ENCODE assay signal across 8 cellular contexts in genomic region chr2:24009680-24010476, GRCh38. TPM values are rescaled to one million over a fixed set of nuclear protein-coding genes. Genes with fewer than 3 reads are reported as not detected.
DNase-seq lines count a peak whose midpoint lies in the region; ATAC-seq, FAIRE-seq and TF ChIP-seq lines count a peak whose summit lies in the region.

MFSD2B (plus strand) TSS chr2:24010085; CDS start chr2:24010097, 12 bp downstream.

- no peaks in the 10 kb centered on the region for H3K27me3 ChIP-seq in ACC112 (ENCODE audit: insufficient read depth, low read length)
- H3K27me3 ChIP-seq in HUES64 (ENCODE audit: insufficient read depth, low read length): peaks cover 21% of the 10 kb centered on the region
- H3K27me3 ChIP-seq in mucosa of stomach (ENCODE audit: control insufficient read depth, insufficient read depth, low read length): peaks cover 32% of the 10 kb centered on the region

- no peak for FAIRE-seq in HTR-8/SVneo (lab: Jason Lieb, UNC)

- 8% methylated on average over 75 of the region's 75 CpGs for WGBS in HUES64

- peak within 1 kb of the TSS; percentile 77 for H3K9ac ChIP-seq in HUES64 (ENCODE audit: low read depth, low read length)
- peak within 1 kb of the TSS; percentile 3 for H3K9ac ChIP-seq in mucosa of stomach (ENCODE audit: low read length)

- ATAC-seq in HG02970 (IDR thresholded peaks at IDR 0.05; ENCODE audit: low FRiP score, unreplicated experiment): no peak

- H3K36me3 ChIP-seq in ACC112 (ENCODE audit: insufficient read depth, low read length) (no peaks in the 10 kb centered on the region), HUES64 (ENCODE audit: insufficient read depth, low read length) (no peaks in the 10 kb centered on the region), mucosa of stomach (ENCODE audit: control insufficient read depth, insufficient read depth, low read length) (no peaks in the 10 kb centered on the region)

- H3K9me3 ChIP-seq in HUES64 (ENCODE audit: insufficient read depth, low read depth, low read length): no peaks in the 10 kb centered on the region
- no peaks in the 10 kb centered on the region for H3K9me3 ChIP-seq in mucosa of stomach (ENCODE audit: control insufficient read depth, low read length)

- DNase-seq in erythroblast (lab: John Stamatoyannopoulos, UW): peak; percentile 87 to 91
- no peak for DNase-seq in NCI-H2029 treated with DMSO at 0.1 percent for 48 hours (lab: John Stamatoyannopoulos, UW)
- no peak for DNase-seq in HTR-8/SVneo (ENCODE audit: insufficient read length, low spot score)
- no peak for DNase-seq in HK-2 (ENCODE audit: unreplicated experiment)

- no peak within 1 kb of the TSS for H3K27ac ChIP-seq in ACC112 (ENCODE audit: low read depth, low read length)
- H3K27ac ChIP-seq in HUES64 (ENCODE audit: low read depth, low read length): no peak within 1 kb of the TSS

- H3K79me2 ChIP-seq in ACC112 (ENCODE audit: control insufficient read depth, insufficient read depth, low read length, unreplicated experiment): no peaks in the 10 kb centered on the region

- peak; percentile 80 for TF ChIP-seq POLR2A in erythroblast (IDR thresholded peaks at IDR 0.05; ENCODE audit: low read length)

- H3K4me1 ChIP-seq in ACC112 (ENCODE audit: control insufficient read depth, insufficient read depth, low read length, unreplicated experiment) (peaks cover 13% of the 10 kb centered on the region), HUES64 (ENCODE audit: insufficient read depth, low read length) (peaks cover 9% of the 10 kb centered on the region), mucosa of stomach (ENCODE audit: control insufficient read depth, insufficient read depth, low read length) (no peaks in the 10 kb centered on the region)

- peak within 1 kb of the TSS; percentile 28 for H2AFZ ChIP-seq in ACC112 (ENCODE audit: low read length, unreplicated experiment)

- H3K4me3 ChIP-seq in ACC112 (ENCODE audit: low read depth, low read length): peak within 1 kb of the TSS; percentile 71
- H3K4me3 ChIP-seq in HUES64 (ENCODE audit: low read length): peak within 1 kb of the TSS; percentile 60
- no peak within 1 kb of the TSS for H3K4me3 ChIP-seq in mucosa of stomach (ENCODE audit: low read length)

RNA-seq across cellular contexts. Expression of gene MFSD2B, which starts in this region (rescaled TPM):
- 0.45 TPM for polyA plus RNA-seq in HUES64 (2013, experiment 1 of 2)
- polyA plus RNA-seq in HUES64 (2013, experiment 2 of 2): 0.32 TPM

Comparison
In these comparisons a context has a peak if more than half of its experiments do, and no peak if none do; other contexts are left out.
1. DNase-seq: peak in erythroblast (2 of 2); none in NCI-H2029 treated with DMSO at 0.1 percent for 48 hours (single experiment), HTR-8/SVneo (single experiment) and HK-2 (single experiment).